8 cellular contexts compared by ENCODE assay signal in genomic region chr1:108049083-108049819, GRCh38.
DNase-seq lines count a peak whose midpoint lies in the region; ATAC-seq and TF ChIP-seq lines count a peak whose summit lies in the region.

No MANE protein-coding gene starts in this region.

- intact Hi-C loops in PC-9 (cut with micrococcal nuclease; ENCODE audit: unreplicated experiment) (no loop called here), lower lobe of right lung (cut with DNase I) (no loop called here)

- H4K20me1 ChIP-seq in PC-9 (ENCODE audit: insufficient read depth) = no peaks in the 10 kb centered on the region

- DNase-seq in A172 (ENCODE audit: low spot score) (peak; percentile 42), GM06990 (ENCODE audit: extremely low read depth, insufficient read length) (no peak), PC-9 (no peak), cerebellum (ENCODE audit: low spot score) (peak; percentile 6), lower lobe of right lung (peak; percentile 68), NCI-H774 (lab: John Stamatoyannopoulos, UW) (no peak)
- DNase-seq in stimulated activated naive CD4-positive, alpha-beta T cell treated with Interleukin-2 at 50 U/mL for 16 hours (lab: John Stamatoyannopoulos, UW) = no peak

- no TSS peak for BruUV-seq in PC-9 (replicated peaks; lab: Mats Ljungman, UMichigan)

- no peak overlapping the region for H3K27ac ChIP-seq in PC-9
- peak overlapping the region; percentile 46 for H3K27ac ChIP-seq in lower lobe of right lung

- no peaks in the 10 kb centered on the region for H3K79me2 ChIP-seq in PC-9 (ENCODE audit: low read depth)

- H3K9me2 ChIP-seq in PC-9 (ENCODE audit: insufficient read depth) = no peaks in the 10 kb centered on the region

- POLR2A ChIA-PET in PC-9 (lab: Charles Lee; ENCODE audit: unreplicated experiment) = no interaction called here

- no peaks in the 10 kb centered on the region for H3K4me1 ChIP-seq in PC-9 (replicated peaks; ENCODE audit: insufficient read depth)
- H3K4me1 ChIP-seq in lower lobe of right lung = peaks cover 39% of the 10 kb centered on the region

- TF ChIP-seq CTCF in GM06990 (IDR thresholded peaks at IDR 0.05; ENCODE audit: insufficient read depth, low read length, poor library complexity, severe bottlenecking) (peak; percentile 39), PC-9 (conservative IDR thresholded peaks at IDR 0.05) (peak; percentile 68), lower lobe of right lung (IDR thresholded peaks at IDR 0.05) (peak; percentile 53)

- no peak overlapping the region for H3K4me2 ChIP-seq in PC-9

- CTCF ChIA-PET in PC-9 (lab: Charles Lee) = interaction anchor here (0.6 kb wide), 1 partner anchor 9 kb away, joined by 3 read pairs; no protein-coding TSS in a partner anchor

- peak; percentile 62 to 63 for ATAC-seq in lower lobe of right lung
- ATAC-seq in HG03565 (IDR thresholded peaks at IDR 0.05; ENCODE audit: unreplicated experiment) = no peak

- H2AFZ ChIP-seq in PC-9 = no peak overlapping the region

- H3K27me3 ChIP-seq in GM06990 (replicated peaks; ENCODE audit: control insufficient read depth, insufficient read depth, low read length) (peaks cover 4% of the 10 kb centered on the region), PC-9 (ENCODE audit: insufficient read depth, low read depth) (no peaks in the 10 kb centered on the region; the same call in 1 of the 2 replicates), lower lobe of right lung (ENCODE audit: low read depth) (no peaks in the 10 kb centered on the region)

- H3K9me3 ChIP-seq in PC-9 (ENCODE audit: insufficient read depth, low read depth) (no peaks in the 10 kb centered on the region), lower lobe of right lung (no peaks in the 10 kb centered on the region)

- H3K4me3 ChIP-seq in GM06990 (replicated peaks; ENCODE audit: low read depth, low read length) (no peak overlapping the region), PC-9 (no peak overlapping the region), lower lobe of right lung (no peak overlapping the region)

- no peaks in the 10 kb centered on the region for H3K36me3 ChIP-seq in GM06990 (ENCODE audit: control insufficient read depth, insufficient read depth, low read length)
- no peaks in the 10 kb centered on the region for H3K36me3 ChIP-seq in PC-9 (ENCODE audit: low read depth)
- no peaks in the 10 kb centered on the region for H3K36me3 ChIP-seq in lower lobe of right lung

- no peaks in the 10 kb centered on the region for H3F3A ChIP-seq in PC-9 (ENCODE audit: insufficient read depth, low read depth)

Comparison
In these comparisons a context has a peak if more than half of its experiments do, and no peak if none do; other contexts are left out.
1. DNase-seq: peak in A172 (single experiment), cerebellum (single experiment) and lower lobe of right lung (single experiment); none in GM06990 (single experiment), PC-9 (0 of 2), stimulated activated naive CD4-positive, alpha-beta T cell treated with Interleukin-2 at 50 U/mL for 16 hours (single experiment) and NCI-H774 (single experiment).
2. Peak in every context shown above with its lines, with median percentiles within 50 percentile points of each other: CTCF ChIP-seq.